In the genomic region with DNA sequence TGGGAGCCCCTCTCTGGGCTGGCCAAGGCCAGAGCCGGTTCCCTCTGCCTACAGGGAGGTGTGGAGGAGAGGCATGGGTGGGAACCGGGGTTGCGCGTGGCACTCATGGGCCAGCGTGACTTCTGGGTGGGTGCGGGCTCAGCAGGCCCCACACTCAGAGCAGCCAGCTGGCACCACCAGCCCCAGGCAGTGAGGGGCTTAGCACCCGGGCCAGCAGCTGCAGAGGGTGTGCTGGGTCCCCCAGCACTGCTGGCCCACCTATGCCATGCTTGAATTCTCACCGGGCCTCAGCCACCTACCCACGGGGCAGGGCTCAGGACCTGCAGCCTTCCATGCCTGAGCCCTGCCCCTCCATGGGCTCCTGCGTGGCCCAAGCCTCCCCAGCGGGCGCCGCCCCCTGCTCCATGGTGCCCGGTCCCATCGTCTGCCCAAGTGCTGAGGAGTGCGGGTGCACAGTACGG, we compare ENCODE assay signal across 21 cellular contexts.
DNase-seq lines count a peak whose midpoint lies in the region; ATAC-seq and TF ChIP-seq lines count a peak whose summit lies in the region.
"Had no signal": no experiment of that assay in that cellular context is flagged by ENCODE, and none has a peak within 500 bp of the region (broad histone marks: within the 10 kb centered on the region; RNA-seq: fewer than 3 reads in every experiment).

No MANE protein-coding gene starts in this region.

- no peak overlapping the region for H3K4ac ChIP-seq in neuronal stem cell (ENCODE audit: low read length)

- no peaks in the 10 kb centered on the region for H3K79me1 ChIP-seq in neuronal stem cell (ENCODE audit: low read depth, low read length)

- H3K4me2 ChIP-seq in neuronal stem cell (ENCODE audit: insufficient read depth, low read length, poor library complexity, severe bottlenecking): no peak overlapping the region
- H3K4me2 ChIP-seq: A549; BLaER1 treated with 17β-estradiol and CSF1 and Interleukin-3, amounts not matched to agents 10 nM and 100 nM had no signal

- H3K4me3 ChIP-seq in neuronal stem cell (ENCODE audit: low read length in 2 of 2): no peak overlapping the region
- H3K4me3 ChIP-seq: A549; BLaER1 treated with 17β-estradiol and CSF1 and Interleukin-3, amounts not matched to agents 10 nM and 100 nM; GM23248 had no signal

- H3K27ac Mint-ChIP-seq in stimulated activated naive CD8-positive, alpha-beta T cell treated with anti-CD3 and anti-CD28 coated beads, Interleukin-15, amount 100 ng/mL, for 72 hours: no peak overlapping the region
- H3K27ac Mint-ChIP-seq in CD4-positive, alpha-beta T cell: no peak overlapping the region
- H3K27ac Mint-ChIP-seq: CD4-positive, CD25-positive, alpha-beta regulatory T cell; CD8-positive, alpha-beta memory T cell had no signal

- POLR2A ChIA-PET in CD4-positive, alpha-beta T cell (lab: Charles Lee): no interaction called here

- no CpG with 5 or more reads among the region's 17 CpGs for WGBS in neuronal stem cell (ENCODE audit: extremely low coverage in 2 of 2, insufficient read length in 2 of 2, insufficient replicate concordance in 1 of 2), 2 donors

- no peaks in the 10 kb centered on the region for H3K27me3 Mint-ChIP-seq in stimulated activated naive CD8-positive, alpha-beta T cell treated with anti-CD3 and anti-CD28 coated beads, Interleukin-15, amount 100 ng/mL, for 72 hours
- H3K27me3 Mint-ChIP-seq in CD4-positive, alpha-beta T cell: no peaks in the 10 kb centered on the region
- H3K27me3 Mint-ChIP-seq: CD4-positive, CD25-positive, alpha-beta regulatory T cell; CD8-positive, alpha-beta memory T cell had no signal

- no peaks in the 10 kb centered on the region for H3K36me3 Mint-ChIP-seq in CD4-positive, alpha-beta T cell (ENCODE audit: low read depth)
- H3K36me3 Mint-ChIP-seq: CD4-positive, CD25-positive, alpha-beta regulatory T cell; CD8-positive, alpha-beta memory T cell had no signal

- peak; percentile 37 for ATAC-seq in stimulated activated naive CD8-positive, alpha-beta T cell treated with anti-CD3 and anti-CD28 coated beads, Interleukin-15, amount 100 ng/mL, for 72 hours
- no peak for ATAC-seq in stimulated activated naive CD8-positive, alpha-beta T cell treated with anti-CD3 and anti-CD28 coated beads, Interleukin-15, Interleukin-2, amounts not matched to agents 100 U/mL and 50 U/mL, for 24 hours
- peak; percentile 20 for ATAC-seq in sciatic nerve
- ATAC-seq in CD4-positive, alpha-beta T cell (ENCODE audit: poor library complexity): no peak
- ATAC-seq: A549 had no signal

- no peak overlapping the region for H3K9ac ChIP-seq in neuronal stem cell (ENCODE audit: low read depth, low read length, poor library complexity)
- H3K9ac ChIP-seq: BLaER1 treated with 17β-estradiol and CSF1 and Interleukin-3, amounts not matched to agents 10 nM and 100 nM; GM23248 had no signal

- H2AFZ ChIP-seq in neuronal stem cell (ENCODE audit: low read length): no peak overlapping the region
- H2AFZ ChIP-seq: GM23248 had no signal

- no peak overlapping the region for H2BK12ac ChIP-seq in neuronal stem cell (ENCODE audit: low read length)

- H3K14ac ChIP-seq in neuronal stem cell (ENCODE audit: low read length): peak overlapping the region; percentile 38

- no peak overlapping the region for H2BK15ac ChIP-seq in neuronal stem cell (ENCODE audit: low read length)

- H3K27me3 ChIP-seq in neuronal stem cell (ENCODE audit: control insufficient read depth in 3 of 3, insufficient read depth in 3 of 3, low read depth in 1 of 3, low read length in 3 of 3): no peaks in the 10 kb centered on the region
- H3K27me3 ChIP-seq in CD4-positive, alpha-beta T cell (ENCODE audit: control insufficient read depth, insufficient read depth, low read length): no peaks in the 10 kb centered on the region
- H3K27me3 ChIP-seq: BE2C; BLaER1 treated with 17β-estradiol and CSF1 and Interleukin-3, amounts not matched to agents 10 nM and 100 nM had no signal

- no peak for TF ChIP-seq CTCF in CD4-positive, alpha-beta T cell (IDR thresholded peaks at IDR 0.05)

- no peak overlapping the region for H4K91ac ChIP-seq in neuronal stem cell (ENCODE audit: low read depth, low read length, poor library complexity)

- H3K36me3 ChIP-seq in neuronal stem cell (replicated peaks in 1 of 2; ENCODE audit: control insufficient read depth in 2 of 2, insufficient read depth in 2 of 2, low read length in 2 of 2): no peaks in the 10 kb centered on the region
- H3K36me3 ChIP-seq: BE2C; BLaER1 treated with 17β-estradiol and CSF1 and Interleukin-3, amounts not matched to agents 10 nM and 100 nM had no signal

- H2BK5ac ChIP-seq in neuronal stem cell (ENCODE audit: low read length): no peak overlapping the region

- H3K9me3 Mint-ChIP-seq in stimulated activated naive CD8-positive, alpha-beta T cell treated with anti-CD3 and anti-CD28 coated beads, Interleukin-15, amount 100 ng/mL, for 72 hours: peaks cover 6 to 14% of the 10 kb centered on the region in 2 donors
- H3K9me3 Mint-ChIP-seq in CD4-positive, alpha-beta T cell: peaks cover 10% of the 10 kb centered on the region

- no peak overlapping the region for H3K18ac ChIP-seq in neuronal stem cell (ENCODE audit: low read length)

- H3K23ac ChIP-seq in neuronal stem cell (ENCODE audit: low read depth, low read length, poor library complexity): no peak overlapping the region

- no peak for DNase-seq in stimulated activated naive CD8-positive, alpha-beta T cell treated with anti-CD3 and anti-CD28 coated beads, Interleukin-15, amount 100 ng/mL, for 72 hours
- DNase-seq in stimulated activated naive CD8-positive, alpha-beta T cell treated with anti-CD3 and anti-CD28 coated beads, Interleukin-15, Interleukin-2, amounts not matched to agents 100 U/mL and 50 U/mL, for 24 hours: no peak
- no peak for DNase-seq in neuronal stem cell (ENCODE audit: low spot score)
- no peak for DNase-seq in sciatic nerve (ENCODE audit: low spot score)
- no peak for DNase-seq in C1 segment of cervical spinal cord (lab: John Stamatoyannopoulos, UW)
- no peak for DNase-seq in CD4-positive, alpha-beta T cell
- no peak for DNase-seq in NCI-H187 (lab: John Stamatoyannopoulos, UW)
- DNase-seq: 8988T; ACHN; AML-193; BE2C; CD4-positive, CD25-positive, alpha-beta regulatory T cell; CD8-positive, alpha-beta memory T cell; DMS53; DMS79 treated with DMSO at 0.1 percent for 48 hours; GF-D8; GM23248; H7; HCEC 1CT had no signal

- H3K4me3 Mint-ChIP-seq in stimulated activated naive CD8-positive, alpha-beta T cell treated with anti-CD3 and anti-CD28 coated beads, Interleukin-15, amount 100 ng/mL, for 72 hours: no peak overlapping the region
- H3K4me3 Mint-ChIP-seq in CD4-positive, alpha-beta T cell: no peak overlapping the region
- H3K4me3 Mint-ChIP-seq: CD4-positive, CD25-positive, alpha-beta regulatory T cell; CD8-positive, alpha-beta memory T cell had no signal

- H3K9me3 ChIP-seq in neuronal stem cell (replicated peaks in 1 of 2; ENCODE audit: control insufficient read depth in 2 of 2, insufficient read depth in 1 of 2, low read depth in 1 of 2, low read length in 2 of 2): no peaks in the 10 kb centered on the region
- peaks cover 4% of the 10 kb centered on the region for H3K9me3 ChIP-seq in CD4-positive, alpha-beta T cell (ENCODE audit: control insufficient read depth, low read length)
- H3K9me3 ChIP-seq: A549, BE2C had no signal

- H3K4me1 ChIP-seq in neuronal stem cell (ENCODE audit: control insufficient read depth in 2 of 2, insufficient read depth in 1 of 2, low read depth in 1 of 2, low read length in 2 of 2): no peaks in the 10 kb centered on the region
- H3K4me1 ChIP-seq: A549; BE2C; BLaER1 treated with 17β-estradiol and CSF1 and Interleukin-3, amounts not matched to agents 10 nM and 100 nM had no signal

- H2BK120ac ChIP-seq in neuronal stem cell (ENCODE audit: low read depth, low read length): no peak overlapping the region

- CTCF ChIA-PET in CD4-positive, alpha-beta T cell (lab: Charles Lee): no interaction called here

- no peak overlapping the region for H2AK5ac ChIP-seq in neuronal stem cell (ENCODE audit: low read depth, low read length)

- intact Hi-C loops in sciatic nerve (cut with DNase I): no loop called here
- intact Hi-C loops in CD4-positive, alpha-beta T cell (cut with DNase I, micrococcal nuclease): no loop called here

- H4K8ac ChIP-seq in neuronal stem cell (ENCODE audit: low read depth, low read length): no peak overlapping the region

- H3K4me1 Mint-ChIP-seq in stimulated activated naive CD8-positive, alpha-beta T cell treated with anti-CD3 and anti-CD28 coated beads, Interleukin-15, amount 100 ng/mL, for 72 hours: no peaks in the 10 kb centered on the region
- no peaks in the 10 kb centered on the region for H3K4me1 Mint-ChIP-seq in CD4-positive, alpha-beta T cell (ENCODE audit: low read depth)
- H3K4me1 Mint-ChIP-seq: CD4-positive, CD25-positive, alpha-beta regulatory T cell; CD8-positive, alpha-beta memory T cell had no signal

- no peak overlapping the region for H3K27ac ChIP-seq in neuronal stem cell (replicated peaks; ENCODE audit: low read length)
- no peak overlapping the region for H3K27ac ChIP-seq in CD4-positive, alpha-beta T cell (ENCODE audit: low read depth, low read length)
- H3K27ac ChIP-seq: A549; BLaER1 treated with 17β-estradiol and CSF1 and Interleukin-3, amounts not matched to agents 10 nM and 100 nM; GM23248 had no signal

Comparison
In these comparisons a context has a peak if more than half of its experiments do, and no peak if none do; other contexts are left out.
1. ATAC-seq: peak in stimulated activated naive CD8-positive, alpha-beta T cell treated with anti-CD3 and anti-CD28 coated beads, Interleukin-15, amount 100 ng/mL, for 72 hours (single experiment) and sciatic nerve (single experiment); none in stimulated activated naive CD8-positive, alpha-beta T cell treated with anti-CD3 and anti-CD28 coated beads, Interleukin-15, Interleukin-2, amounts not matched to agents 100 U/mL and 50 U/mL, for 24 hours (single experiment) and CD4-positive, alpha-beta T cell (single experiment).